Comparison of ENCODE assay signal across 17 cellular contexts in the genomic region with DNA sequence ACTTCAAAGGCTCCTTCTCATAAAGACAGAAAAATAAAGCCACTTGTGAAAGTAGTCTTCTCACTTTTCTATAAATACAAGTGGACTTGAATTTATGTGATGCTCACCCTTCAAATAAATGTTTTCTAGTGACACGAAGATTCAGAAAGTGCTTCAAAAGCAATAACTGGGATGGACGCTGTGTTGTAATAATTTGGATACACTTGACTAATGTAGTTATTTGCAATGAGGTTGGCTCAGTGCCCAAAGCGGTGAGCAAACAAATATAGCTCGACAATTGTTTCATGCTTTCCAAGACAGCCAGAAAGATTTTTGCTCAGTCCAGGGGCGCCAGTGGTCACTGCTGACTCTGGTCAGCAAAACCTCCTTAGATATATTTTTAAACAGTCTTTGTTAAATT.
DNase-seq lines count a peak whose midpoint lies in the region; FAIRE-seq and TF ChIP-seq lines count a peak whose summit lies in the region.
"Had no signal": no experiment of that assay in that cellular context is flagged by ENCODE, and none has a peak within 500 bp of the region (broad histone marks: within the 10 kb centered on the region; RNA-seq: fewer than 3 reads in every experiment).

No MANE protein-coding gene starts in this region.

- DNase-seq in NCI-H2171 treated with DMSO at 0.1 percent for 48 hours (lab: John Stamatoyannopoulos, UW) (peak; percentile 15), NCI-H2171 (lab: John Stamatoyannopoulos, UW) (no peak), NCI-H510A (lab: John Stamatoyannopoulos, UW) (peak; percentile 92), bronchial epithelial cell (ENCODE audit: low read depth) (peak; percentile 68), putamen (ENCODE audit: low spot score) (no peak), urothelium cell line (ENCODE audit: low spot score) (no peak), SW 1271 (lab: John Stamatoyannopoulos, UW) (no peak), cerebellar nuclear complex (lab: John Stamatoyannopoulos, UW) (no peak)
- DNase-seq: adrenal gland; effector CD8-positive, alpha-beta T cell; hypothalamus; mesendoderm; PC-9; stimulated activated CD4-positive, alpha-beta T cell treated with anti-CD3 and anti-CD28 coated beads, Interleukin-2, amount 100 ng/mL, for 48 hours; T1000 had no signal

- no peaks in the 10 kb centered on the region for H3K27me3 ChIP-seq in bronchial epithelial cell (ENCODE audit: control insufficient read depth, insufficient read depth, low read length)
- H3K27me3 ChIP-seq: adrenal gland had no signal

- TF ChIP-seq CTCF in bronchial epithelial cell (IDR thresholded peaks at IDR 0.05; ENCODE audit: insufficient read depth, low read length, severe bottlenecking) = no peak

- no peak for FAIRE-seq in bronchial epithelial cell (lab: Jason Lieb, UNC)
- no peak for FAIRE-seq in urothelium cell line (lab: Jason Lieb, UNC)
- FAIRE-seq: A204.1 had no signal

- no peak overlapping the region for H3K4me3 ChIP-seq in bronchial epithelial cell (ENCODE audit: low read depth, low read length)
- H3K4me3 ChIP-seq: adrenal gland, HAP-1, PC-9 had no signal

- H3K36me3 ChIP-seq in bronchial epithelial cell (ENCODE audit: control insufficient read depth, insufficient read depth, low read length) = no peaks in the 10 kb centered on the region
- H3K36me3 ChIP-seq: adrenal gland, HAP-1 had no signal

Comparison
In these comparisons a context has a peak if more than half of its experiments do, and no peak if none do; other contexts are left out.
1. DNase-seq: peak in NCI-H2171 treated with DMSO at 0.1 percent for 48 hours (single experiment), NCI-H510A (single experiment) and bronchial epithelial cell (single experiment); none in NCI-H2171 (single experiment), putamen (single experiment), urothelium cell line (single experiment), SW 1271 (0 of 2) and cerebellar nuclear complex (0 of 2).